Comparison of ENCODE assay signal across 23 cellular contexts in genomic region chr17:9233761-9234160, GRCh38.
DNase-seq lines count a peak whose midpoint lies in the region; ATAC-seq, FAIRE-seq and TF ChIP-seq lines count a peak whose summit lies in the region.
"Had no signal": no experiment of that assay in that cellular context is flagged by ENCODE, and none has a peak within 500 bp of the region (broad histone marks: within the 10 kb centered on the region; RNA-seq: fewer than 3 reads in every experiment).

No MANE protein-coding gene starts in this region.

- H3K27ac Mint-ChIP-seq in chondrocyte (ENCODE audit: unreplicated experiment): no peak overlapping the region
- H3K27ac Mint-ChIP-seq: CD8-positive, alpha-beta T cell; GM23338; HFFc6; IgD-negative memory B cell had no signal

- no peak for FAIRE-seq in kidney (lab: Jason Lieb, UNC)
- FAIRE-seq: GM12878, GM18507, H54, HTR-8/SVneo had no signal

- H3K27ac ChIP-seq in kidney (ENCODE audit: low read depth in 2 of 2, low read length in 2 of 2) (no peak overlapping the region), spleen (no peak overlapping the region)
- H3K27ac ChIP-seq: BLaER1 had no signal

- H3K27me3 ChIP-seq in spleen (replicated peaks in 1 of 7): peaks cover 0 to 60% (median 20%) of the 10 kb centered on the region in 7 donors

- H3K4me1 Mint-ChIP-seq in chondrocyte (ENCODE audit: low read depth): peaks cover 3% of the 10 kb centered on the region

- H3K9ac ChIP-seq in kidney (ENCODE audit: low read length in 2 of 2): no peak overlapping the region
- H3K9ac ChIP-seq: BLaER1 had no signal

- H3K4me3 ChIP-seq in kidney (ENCODE audit: low read length in 2 of 2): no peak overlapping the region
- H3K4me3 ChIP-seq in spleen: no peak overlapping the region
- H3K4me3 ChIP-seq: BLaER1, GM12878, GM23338 had no signal

- H3K4me1 ChIP-seq in kidney (ENCODE audit: control insufficient read depth in 1 of 2, insufficient read depth in 1 of 2, low read depth in 1 of 2, low read length in 2 of 2) (no peaks in the 10 kb centered on the region), spleen (peaks cover 0 to 2% (median under 1%) of the 10 kb centered on the region in 6 donors)

- H3K36me3 ChIP-seq in kidney (ENCODE audit: control insufficient read depth in 1 of 2, insufficient read depth in 2 of 2, low read length in 2 of 2): no peaks in the 10 kb centered on the region
- no peaks in the 10 kb centered on the region for H3K36me3 ChIP-seq in spleen
- H3K36me3 ChIP-seq: BLaER1 had no signal

- intact Hi-C loops in Right ventricle myocardium superior (cut with DNase I): no loop called here
- intact Hi-C loops in left ventricle myocardium superior (cut with micrococcal nuclease): no loop called here
- intact Hi-C loops in kidney (cut with DNase I): no loop called here
- intact Hi-C loops in spleen (cut with DNase I; ENCODE audit: low total_unique reads): no loop called here

- H3K9me3 Mint-ChIP-seq in chondrocyte (ENCODE audit: low read depth): no peaks in the 10 kb centered on the region
- H3K9me3 Mint-ChIP-seq: CD8-positive, alpha-beta T cell; GM23338; IgD-negative memory B cell had no signal

- H3K4me3 Mint-ChIP-seq in chondrocyte (ENCODE audit: unreplicated experiment): no peak overlapping the region
- H3K4me3 Mint-ChIP-seq: CD8-positive, alpha-beta T cell; GM23338; HFFc6; IgD-negative memory B cell had no signal

- no peaks in the 10 kb centered on the region for H3K36me3 Mint-ChIP-seq in chondrocyte (ENCODE audit: low read depth)
- H3K36me3 Mint-ChIP-seq: CD8-positive, alpha-beta T cell; IgD-negative memory B cell had no signal

- DNase-seq in Right ventricle myocardium superior (peak; percentile 24), left ventricle myocardium superior (no peak), chondrocyte (ENCODE audit: low spot score) (peak; percentile 86), kidney (peak; percentile 61), spleen (peak; percentile 70), NCI-H526 (lab: John Stamatoyannopoulos, UW) (no peak), nucleus accumbens (lab: John Stamatoyannopoulos, UW) (no peak)
- DNase-seq: 8988T; Calu3; CD8-positive, alpha-beta T cell; DMS53; DND-41; EL; HFFc6 had no signal

- 76 to 90% (median 80%) methylated on average over 1 to 7 of the region's 7 CpGs for WGBS in spleen, 5 donors

- ATAC-seq in Right ventricle myocardium superior (ENCODE audit: poor library complexity) (no peak), left ventricle myocardium superior (no peak), GM18873 (IDR thresholded peaks at IDR 0.05; ENCODE audit: low FRiP score, unreplicated experiment) (no peak)
- ATAC-seq: CD8-positive, alpha-beta T cell; GM23338; HCT116 had no signal

- TF ChIP-seq CTCF in chondrocyte (IDR thresholded peaks at IDR 0.05) (no peak), kidney (IDR thresholded peaks at IDR 0.05; ENCODE audit: borderline replicate concordance, extremely low read depth, insufficient read depth) (no peak), spleen (IDR thresholded peaks at IDR 0.05 in 8 of 11, conservative IDR thresholded peaks at IDR 0.05 in 3 of 11) (no peak)

- H3K9me3 ChIP-seq in kidney (ENCODE audit: control insufficient read depth in 1 of 2, low read length in 2 of 2) (no peaks in the 10 kb centered on the region), spleen (no peaks in the 10 kb centered on the region)
- H3K9me3 ChIP-seq: BLaER1 had no signal

- H3K27me3 Mint-ChIP-seq in chondrocyte (ENCODE audit: low read depth): peaks cover 2% of the 10 kb centered on the region

- no peak for TF ChIP-seq POLR2A in spleen (IDR thresholded peaks at IDR 0.05)

Comparison
In these comparisons a context has a peak if more than half of its experiments do, and no peak if none do; other contexts are left out.
1. DNase-seq: peak in Right ventricle myocardium superior (single experiment), chondrocyte (single experiment), kidney (single experiment) and spleen (single experiment); none in left ventricle myocardium superior (single experiment), NCI-H526 (0 of 2) and nucleus accumbens (0 of 56).